ENCODE assay signal across 17 cellular contexts in the genomic region with DNA sequence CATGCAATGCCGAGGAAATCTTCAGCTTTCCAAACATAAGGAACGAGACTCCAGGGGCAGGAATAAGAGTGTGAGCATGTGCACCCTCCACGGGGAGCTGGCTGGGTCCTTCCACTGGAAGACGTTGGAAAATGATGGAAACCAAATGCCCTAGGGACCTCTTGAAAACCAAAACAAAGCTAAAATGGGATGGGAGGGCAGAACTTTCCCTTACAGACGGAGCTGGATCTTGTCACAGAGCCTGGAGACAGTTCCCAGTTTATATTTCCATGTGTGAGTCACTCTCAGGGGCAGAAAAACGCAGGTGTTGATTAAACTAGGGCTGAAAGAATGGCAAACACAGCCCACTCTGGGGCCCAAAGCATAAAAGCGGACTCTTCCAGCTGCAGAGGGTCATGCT. TPM values are rescaled to one million over a fixed set of nuclear protein-coding genes. Genes with fewer than 3 reads are reported as not detected.
DNase-seq lines count a peak whose midpoint lies in the region; ATAC-seq and TF ChIP-seq lines count a peak whose summit lies in the region.
"Had no signal": no experiment of that assay in that cellular context is flagged by ENCODE, and none has a peak within 500 bp of the region (broad histone marks: within the 10 kb centered on the region; RNA-seq: fewer than 3 reads in every experiment).

No MANE protein-coding gene starts in this region.

- in situ Hi-C loops in IMR-90 (cut with MboI; ENCODE audit: low sequenced_read_pairs) = no loop called here

- TF ChIP-seq CTCF in AG04450 (IDR thresholded peaks at IDR 0.05; ENCODE audit: low read depth, low read length) (no peak), IMR-90 (conservative IDR thresholded peaks at IDR 0.05; ENCODE audit: low read depth, low read length) (no peak), cardiac fibroblast (IDR thresholded peaks at IDR 0.05; ENCODE audit: low read depth, low read length) (no peak), PC-3 (conservative IDR thresholded peaks at IDR 0.05; ENCODE audit: low read depth, low read length) (no peak)

- H3K79me2 ChIP-seq in PC-3 (ENCODE audit: low read length) = no peaks in the 10 kb centered on the region
- H3K79me2 ChIP-seq: hepatocyte had no signal

- no peak overlapping the region for H3K27ac ChIP-seq in AG04450 (ENCODE audit: low read depth, low read length)
- H3K27ac ChIP-seq in IMR-90 (ENCODE audit: insufficient read depth, low read length) = no peak overlapping the region
- H3K27ac ChIP-seq in PC-3 (ENCODE audit: low read length) = no peak overlapping the region
- H3K27ac ChIP-seq: hepatocyte had no signal

- H2BK120ac ChIP-seq in IMR-90 (ENCODE audit: low read depth, low read length) = no peak overlapping the region; the same call in 1 of the 2 replicates

- intact Hi-C loops in IMR-90 (cut with micrococcal nuclease) = no loop called here
- intact Hi-C loops in PC-3 (cut with micrococcal nuclease) = no loop called here

- H4K5ac ChIP-seq in IMR-90 (ENCODE audit: low read depth, low read length) = no peak overlapping the region

- BruUV-seq in IMR-90 (replicated peaks; lab: Mats Ljungman, UMichigan) (no TSS peak), PC-3 (replicated peaks; lab: Mats Ljungman, UMichigan) (no TSS peak)

- TF ChIP-seq RAD21 in IMR-90 (IDR thresholded peaks at IDR 0.05; ENCODE audit: low read length) = no peak

- CTCF ChIA-PET in AG04450 (lab: Charles Lee) (no interaction called here), IMR-90 (lab: Yijun Ruan, JAX) (interaction anchor here (1.2 to 1.8 kb wide), 2 partner anchors 10 to 96 kb away, joined by 3 to 5 read pairs; no protein-coding TSS in a partner anchor), PC-3 (lab: Charles Lee) (no interaction called here)

- no peaks in the 10 kb centered on the region for H4K20me1 ChIP-seq in IMR-90 (ENCODE audit: insufficient read depth, low read length)
- no peaks in the 10 kb centered on the region for H4K20me1 ChIP-seq in PC-3 (ENCODE audit: low read length)

- no peak overlapping the region for H2BK5ac ChIP-seq in IMR-90 (ENCODE audit: low read depth, low read length, poor library complexity, severe bottlenecking)

- H3K4me3 ChIP-seq in AG04450 (ENCODE audit: low read depth, low read length) = no peak overlapping the region
- H3K4me3 ChIP-seq in IMR-90 (ENCODE audit: insufficient read depth, low read depth, low read length) = no peak overlapping the region
- no peak overlapping the region for H3K4me3 ChIP-seq in cardiac fibroblast (replicated peaks in 1 of 2; ENCODE audit: low read depth in 2 of 2, low read length in 2 of 2)
- H3K4me3 ChIP-seq in PC-3 (ENCODE audit: low read length) = no peak overlapping the region
- H3K4me3 ChIP-seq: hepatocyte had no signal

- no peak overlapping the region for H3K18ac ChIP-seq in IMR-90 (ENCODE audit: low read depth, low read length)

- no peak overlapping the region for H2AK5ac ChIP-seq in IMR-90 (ENCODE audit: low read depth, low read length)

- no peak overlapping the region for H3K9ac ChIP-seq in IMR-90 (ENCODE audit: low read depth, low read length)
- no peak overlapping the region for H3K9ac ChIP-seq in PC-3 (ENCODE audit: low read length)

- H2BK20ac ChIP-seq in IMR-90 (ENCODE audit: low read depth, low read length) = 0 out of 2 replicates have a peak overlapping the region, but pooled peaks have one; percentile 10

- peak overlapping the region; percentile 59 for H3K4me2 ChIP-seq in IMR-90 (ENCODE audit: low read depth, low read length)
- no peak overlapping the region for H3K4me2 ChIP-seq in PC-3 (ENCODE audit: low read length)
- H3K4me2 ChIP-seq: hepatocyte had no signal

- peak; percentile 85 for ATAC-seq in IMR-90 (ENCODE audit: low read depth)
- ATAC-seq in PC-3 = no peak
- ATAC-seq: esophagus mucosa had no signal

- no peak overlapping the region for H4K91ac ChIP-seq in IMR-90 (ENCODE audit: insufficient read depth, low read depth, low read length)

- H3K9me1 ChIP-seq in IMR-90 (ENCODE audit: insufficient read depth, low read length) = 0 out of 2 replicates have a peak, but pooled peaks cover 7% of the 10 kb centered on the region

- H3K9me2 ChIP-seq in PC-3 (replicated peaks; ENCODE audit: low read length) = no peaks in the 10 kb centered on the region

- H3K27me3 ChIP-seq in AG04450 (ENCODE audit: control insufficient read depth, insufficient read depth, low read length) = peaks cover 26% of the 10 kb centered on the region
- peaks cover 5% of the 10 kb centered on the region; the same call in 1 of the 2 replicates for H3K27me3 ChIP-seq in IMR-90 (ENCODE audit: control insufficient read depth, insufficient read depth, low read length)
- peaks cover 26% of the 10 kb centered on the region for H3K27me3 ChIP-seq in PC-3 (ENCODE audit: low read length)
- H3K27me3 ChIP-seq: hepatocyte had no signal

- H3K4me1 ChIP-seq in IMR-90 (ENCODE audit: control insufficient read depth, insufficient read depth, low read length) (peaks cover 8% of the 10 kb centered on the region; the same call in 1 of the 2 replicates), PC-3 (ENCODE audit: insufficient read depth, low read length) (no peaks in the 10 kb centered on the region)

- peak; percentile 29 for DNase-seq in AG04450 (ENCODE audit: low read depth, low spot score)
- DNase-seq in IMR-90 = peak; percentile 59
- DNase-seq in cardiac fibroblast (ENCODE audit: low read depth in 2 of 2) = peak; percentile 9 to 38
- DNase-seq in myocyte (ENCODE audit: low read depth) = peak; percentile 56
- DNase-seq in midbrain (lab: John Stamatoyannopoulos, UW) = no peak
- DNase-seq in DMS 273 (lab: John Stamatoyannopoulos, UW; ENCODE audit: unreplicated experiment) = no peak
- DNase-seq in PC-3 = no peak
- DNase-seq in epidermal melanocyte (ENCODE audit: insufficient read length, low spot score) = no peak
- DNase-seq: activated CD4-positive, alpha-beta T cell treated with anti-CD3 and anti-CD28 coated beads, Interleukin-2, amount 10 ng/mL, durations not matched to agents 7 days and 5 days; activated effector memory CD4-positive, alpha-beta T cell treated with Interleukin-2 at 50 U/mL for 16 hours; central memory CD4-positive, alpha-beta T cell; HFFc6; NCI-H2029 treated with DMSO at 0.1 percent for 48 hours; NCI-H526; SHP77 had no signal

- no peaks in the 10 kb centered on the region for H3F3A ChIP-seq in PC-3 (ENCODE audit: low read length, unreplicated experiment)

- no peak for TF ChIP-seq POLR2A in IMR-90 (IDR thresholded peaks at IDR 0.05; ENCODE audit: low read depth, low read length)

- peak overlapping the region; percentile 15; the same call in 1 of the 2 replicates for H3K4ac ChIP-seq in IMR-90 (ENCODE audit: low read depth, low read length)

- no peak overlapping the region for H4K8ac ChIP-seq in IMR-90 (ENCODE audit: low read depth in 2 of 2, low read length in 2 of 2)

- no peak overlapping the region for H3K14ac ChIP-seq in IMR-90 (replicated peaks; ENCODE audit: low read depth, low read length)

- no peaks in the 10 kb centered on the region for H3K79me1 ChIP-seq in IMR-90 (ENCODE audit: low read depth in 1 of 2, low read length in 2 of 2)

- no peak overlapping the region for H3K23ac ChIP-seq in IMR-90 (ENCODE audit: low read depth, low read length)

- H2AFZ ChIP-seq in IMR-90 (replicated peaks; ENCODE audit: low read length, poor library complexity) (no peak overlapping the region), PC-3 (ENCODE audit: low read length) (no peak overlapping the region)
- H2AFZ ChIP-seq: hepatocyte had no signal

- H3K9me3 ChIP-seq in AG04450 (ENCODE audit: control insufficient read depth, insufficient read depth, low read length) = no peaks in the 10 kb centered on the region
- no peaks in the 10 kb centered on the region for H3K9me3 ChIP-seq in IMR-90 (ENCODE audit: control insufficient read depth, insufficient read depth, low read length)
- no peaks in the 10 kb centered on the region for H3K9me3 ChIP-seq in PC-3 (ENCODE audit: low read length)

- dilution Hi-C loops in IMR-90 (cut with HindIII; ENCODE audit: low sequenced_read_pairs, unreplicated experiment) = no loop called here

- POLR2A ChIA-PET in AG04450 (lab: Yijun Ruan, JAX) = interaction anchor here (1.0 kb wide), 1 partner anchor 19 kb away, joined by 3 read pairs; no protein-coding TSS in a partner anchor
- POLR2A ChIA-PET in IMR-90 (lab: Charles Lee; ENCODE audit: unreplicated experiment) = interaction anchor here (0.6 kb wide), 1 partner anchor 120 kb away, joined by 6 read pairs; no protein-coding TSS in a partner anchor
- POLR2A ChIA-PET in PC-3 (lab: Charles Lee; ENCODE audit: unreplicated experiment) = no interaction called here

- H3K36me3 ChIP-seq in IMR-90 (ENCODE audit: control insufficient read depth, insufficient read depth, low read length) = no peaks in the 10 kb centered on the region
- H3K36me3 ChIP-seq in PC-3 (ENCODE audit: low read depth, low read length) = no peaks in the 10 kb centered on the region

- WGBS in IMR-90 (ENCODE audit: extremely low coverage in 2 of 2, insufficient read length in 1 of 2), 2 experiments = 33% methylated on average over 3 of the region's 7 CpGs; no CpG with 5 or more reads in 1 of the 2 experiments

- H3K56ac ChIP-seq in IMR-90 (ENCODE audit: extremely low read depth, insufficient read depth, low read length) = no peak overlapping the region

- H2BK15ac ChIP-seq in IMR-90 (ENCODE audit: low read depth, low read length) = no peak overlapping the region

- peak overlapping the region; percentile 87 for H2AK9ac ChIP-seq in IMR-90 (replicated peaks; ENCODE audit: low read depth, low read length, poor library complexity)

TF ChIP-seq in IMR-90, 13 proteins besides CTCF, POLR2A, EP300 and RAD21:
- peak; percentile 32; the same call in 1 of the 2 replicates for TF ChIP-seq FOS (IDR thresholded peaks at IDR 0.05; ENCODE audit: low read depth, low read length)
- TF ChIP-seq, protein P1, sequence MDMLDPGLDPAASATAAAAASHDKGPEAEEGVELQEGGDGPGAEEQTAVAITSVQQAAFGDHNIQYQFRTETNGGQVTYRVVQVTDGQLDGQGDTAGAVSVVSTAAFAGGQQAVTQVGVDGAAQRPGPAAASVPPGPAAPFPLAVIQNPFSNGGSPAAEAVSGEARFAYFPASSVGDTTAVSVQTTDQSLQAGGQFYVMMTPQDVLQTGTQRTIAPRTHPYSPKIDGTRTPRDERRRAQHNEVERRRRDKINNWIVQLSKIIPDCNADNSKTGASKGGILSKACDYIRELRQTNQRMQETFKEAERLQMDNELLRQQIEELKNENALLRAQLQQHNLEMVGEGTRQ (IDR thresholded peaks at IDR 0.05; ENCODE audit: low read depth, low read length) = no peak
TF ChIP-seq in IMR-90: peak in this region for 1.

RNA-seq across cellular contexts. Expression of a gene that starts 34.4 kb away (rescaled TPM):
- not detected in 2 replicates for polyA plus RNA-seq in AG04450 (2011; rRNA removed)
- not detected in 2 replicates for polyA minus RNA-seq in AG04450 (2011; rRNA and poly(A)+ RNA removed)
- not detected in 2 replicates for total RNA-seq in IMR-90 (2012; rRNA removed)
- polyA plus RNA-seq in IMR-90 (2012; rRNA removed) = not detected in 2 replicates
- polyA plus RNA-seq in IMR-90 (2012; cell fraction: cytosol; rRNA removed) = not detected in 2 replicates
- polyA plus RNA-seq in IMR-90 (2012; cell fraction: nucleus; rRNA removed; ENCODE audit: low replicate concordance) = not detected in 2 replicates
- total RNA-seq in myocyte = 0.10 TPM in 1 of 2 replicates, not detected in the other
- polyA plus RNA-seq in myocyte (2012) = 1.3 TPM
- total RNA-seq in PC-3 (2014; rRNA removed) = 0.04 and 0.23 TPM in 2 replicates
- total RNA-seq: HFFc6 had no signal

Comparison
In these comparisons a context has a peak if more than half of its experiments do, and no peak if none do; other contexts are left out.
1. DNase-seq: peak in AG04450 (single experiment), IMR-90 (single experiment), cardiac fibroblast (2 of 2) and myocyte (single experiment); none in midbrain (single experiment), DMS 273 (single experiment), PC-3 (single experiment) and epidermal melanocyte (single experiment).